ENCODE assay signal across 20 cellular contexts in genomic region chr12:5078423-5078822, GRCh38. TPM values are rescaled to one million over a fixed set of nuclear protein-coding genes. Genes with fewer than 3 reads are reported as not detected.
A peak's percentile ranks its signal among the peaks of the same experiment; 100 is the strongest.
DNase-seq lines count a peak whose midpoint lies in the region; ATAC-seq, FAIRE-seq and TF ChIP-seq lines count a peak whose summit lies in the region.
"Had no signal": no experiment of that assay in that cellular context is flagged by ENCODE, and none has a peak within 500 bp of the region (broad histone marks: within the 10 kb centered on the region; RNA-seq: fewer than 3 reads in every experiment).

No MANE protein-coding gene starts in this region.

- POLR2A ChIA-PET in HepG2 (lab: Yijun Ruan, JAX), result no interaction called here

- no peak for TF ChIP-seq CTCF in astrocyte (IDR thresholded peaks at IDR 0.05; ENCODE audit: insufficient read depth, low read depth, low read length)
- TF ChIP-seq CTCF in HepG2 (CRISPR knock-in tag; IDR thresholded peaks at IDR 0.05), result no peak

- TF ChIP-seq RAD21 in HepG2 (CRISPR knock-in tag; IDR thresholded peaks at IDR 0.05), result no peak

- H3K36me3 Mint-ChIP-seq in astrocyte (ENCODE audit: low read depth, unreplicated experiment), result no peaks in the 10 kb centered on the region
- H3K36me3 Mint-ChIP-seq: activated naive CD4-positive, alpha-beta T cell treated with anti-CD3 and anti-CD28 coated beads, Interleukin-2, amount 50 U/mL, for 72 hours had no signal

- no peak overlapping the region for H2AFZ ChIP-seq in astrocyte (ENCODE audit: low read depth, low read length)
- H2AFZ ChIP-seq in HepG2 (ENCODE audit: low read length), result no peak overlapping the region

- TF ChIP-seq EP300 in HepG2 (IDR thresholded peaks at IDR 0.05; ENCODE audit: low read depth in 2 of 2, low read length in 2 of 2) (no peak), HepG2 (CRISPR knock-in tag; IDR thresholded peaks at IDR 0.05; ENCODE audit: borderline replicate concordance) (no peak)

- peaks cover 40% of the 10 kb centered on the region for H3K27me3 Mint-ChIP-seq in astrocyte (ENCODE audit: low read depth, unreplicated experiment)

- 4 to 8% methylated on average over 4 of the region's 4 CpGs for WGBS in aorta, 2 donors
- WGBS in HepG2 (ENCODE audit: low lambda C conversion rate), result 0% methylated on average over 3 of the region's 4 CpGs

- H4K20me1 ChIP-seq in astrocyte (ENCODE audit: insufficient read depth, low read length) (no peaks in the 10 kb centered on the region), HepG2 (ENCODE audit: insufficient read depth, low read length) (no peaks in the 10 kb centered on the region)

- H3K4me2 ChIP-seq in astrocyte (ENCODE audit: low read length) (no peak overlapping the region), HepG2 (ENCODE audit: low read depth, low read length) (no peak overlapping the region)
- H3K4me2 ChIP-seq: A549 had no signal

- H3K27ac Mint-ChIP-seq in astrocyte (ENCODE audit: unreplicated experiment), result no peak overlapping the region

- H3K79me2 ChIP-seq in astrocyte (ENCODE audit: insufficient read depth, low read length) (no peaks in the 10 kb centered on the region), HepG2 (ENCODE audit: insufficient read depth, low read length) (no peaks in the 10 kb centered on the region)

- H3K36me3 ChIP-seq in astrocyte (ENCODE audit: insufficient read depth, low read length) (no peaks in the 10 kb centered on the region), aorta (ENCODE audit: control insufficient read depth in 1 of 2, insufficient read depth in 2 of 2, low read length in 1 of 2) (no peaks in the 10 kb centered on the region), HepG2 (replicated peaks in 1 of 2; ENCODE audit: control insufficient read depth in 1 of 2, insufficient read depth in 2 of 2, low read length in 2 of 2) (no peaks in the 10 kb centered on the region)

- H3K9me3 ChIP-seq in astrocyte (ENCODE audit: insufficient read depth, low read depth, low read length) (no peaks in the 10 kb centered on the region), aorta (ENCODE audit: control insufficient read depth, low read length) (no peaks in the 10 kb centered on the region), HepG2 (ENCODE audit: low read length) (no peaks in the 10 kb centered on the region)
- H3K9me3 ChIP-seq: A549 had no signal

- H3K4me3 Mint-ChIP-seq in astrocyte (ENCODE audit: unreplicated experiment), result no peak overlapping the region

- H3K4me3 ChIP-seq in astrocyte (ENCODE audit: insufficient read depth, low read depth, low read length) (no peak overlapping the region), aorta (ENCODE audit: low read length in 2 of 2) (no peak overlapping the region), HepG2 (replicated peaks in 1 of 3; ENCODE audit: insufficient read depth in 1 of 3, low read depth in 2 of 3, low read length in 3 of 3) (no peak overlapping the region)
- H3K4me3 ChIP-seq: A549 had no signal

- no peak overlapping the region for H3K27ac ChIP-seq in astrocyte (ENCODE audit: low read depth, low read length)
- peak overlapping the region in 1 of 2 donors; percentile 99 for H3K27ac ChIP-seq in aorta (ENCODE audit: low read depth in 1 of 2, low read length in 2 of 2)
- no peak overlapping the region for H3K27ac ChIP-seq in HepG2 (ENCODE audit: extremely low read length, insufficient read depth, low read length)
- H3K27ac ChIP-seq: A549 had no signal

- H3K4me1 ChIP-seq in astrocyte (ENCODE audit: insufficient read depth, low read length), result peaks cover 5% of the 10 kb centered on the region
- peaks cover 2 to 15% of the 10 kb centered on the region in 2 donors for H3K4me1 ChIP-seq in aorta (ENCODE audit: control insufficient read depth in 1 of 2, insufficient read depth in 2 of 2, low read length in 2 of 2)
- H3K4me1 ChIP-seq in HepG2 (ENCODE audit: insufficient read depth, low read length), result no peaks in the 10 kb centered on the region
- H3K4me1 ChIP-seq: A549 had no signal

- no peaks in the 10 kb centered on the region for H3K9me3 Mint-ChIP-seq in astrocyte (ENCODE audit: unreplicated experiment)
- H3K9me3 Mint-ChIP-seq: activated naive CD4-positive, alpha-beta T cell treated with anti-CD3 and anti-CD28 coated beads, Interleukin-2, amount 50 U/mL, for 72 hours had no signal

- intact Hi-C loops in aorta (cut with DNase I), result loop anchor here in 1 of 2 donors (2.0 kb wide), 1 partner anchor 20 kb away; no protein-coding TSS in a partner anchor
- intact Hi-C loops in HepG2 (cut with micrococcal nuclease; ENCODE audit: unreplicated experiment), result no loop called here

- FAIRE-seq in astrocyte (lab: Jason Lieb, UNC), result no peak
- FAIRE-seq in HepG2 (lab: Jason Lieb, UNC), result no peak
- FAIRE-seq: A549, GM18507, HTR-8/SVneo had no signal

- H3K9ac ChIP-seq in astrocyte (ENCODE audit: low read length) (no peak overlapping the region), HepG2 (ENCODE audit: insufficient read depth, low read depth, low read length) (no peak overlapping the region)

- in situ Hi-C loops in HepG2 (cut with HindIII; ENCODE audit: extremely low pct_ligation_motif_present, low pct_unique_long_range_greater_than_20kb), result no loop called here

- H3K27me3 ChIP-seq in astrocyte (ENCODE audit: insufficient read depth, low read length), result peaks cover 4% of the 10 kb centered on the region
- H3K27me3 ChIP-seq in aorta (ENCODE audit: control insufficient read depth in 1 of 2, insufficient read depth in 2 of 2, low read length in 1 of 2), result no peaks in the 10 kb centered on the region
- H3K27me3 ChIP-seq in HepG2 (ENCODE audit: control insufficient read depth in 1 of 2, insufficient read depth in 2 of 2, low read length in 2 of 2), result peaks cover 2 to 20% of the 10 kb centered on the region in 2 experiments; a peak in 3 of 5 replicates

- DNase-seq in NCI-H748 (lab: John Stamatoyannopoulos, UW; ENCODE audit: unreplicated experiment), result peak; percentile 4
- no peak for DNase-seq in NCI-H748 treated with DMSO at 0.1 percent for 48 hours (lab: John Stamatoyannopoulos, UW)
- peak; percentile 20 for DNase-seq in astrocyte (ENCODE audit: low read depth)
- DNase-seq in iPS-NIHi11 (ENCODE audit: low spot score), result peak; percentile 27
- peak; percentile 92 to 93 for DNase-seq in aorta
- DNase-seq in HepG2 (ENCODE audit: low spot score), result no peak
- DNase-seq: activated CD4-positive, CD25-positive, alpha-beta regulatory T cell treated with anti-CD3 and anti-CD28 coated beads, Interleukin-2, amount 50 U/mL, for 72 hours; cerebellar nuclear complex; left colon; NCI-H524 treated with DMSO at 0.1 percent for 48 hours; T-helper 2 cell had no signal

- no peak for TF ChIP-seq POLR2A in HepG2 (IDR thresholded peaks at IDR 0.05; ENCODE audit: insufficient read depth in 1 of 2, low read depth in 2 of 2, low read length in 2 of 2)

- H3K4me1 Mint-ChIP-seq in astrocyte (ENCODE audit: low read depth, unreplicated experiment), result peaks cover 22% of the 10 kb centered on the region

- ATAC-seq in aorta (ENCODE audit: low FRiP score) (peak; percentile 85), HepG2 (no peak), HG02981 (IDR thresholded peaks at IDR 0.05; ENCODE audit: unreplicated experiment) (no peak), HG02870 (IDR thresholded peaks at IDR 0.05; ENCODE audit: unreplicated experiment) (no peak)
- ATAC-seq: A549; activated naive CD4-positive, alpha-beta T cell treated with anti-CD3 and anti-CD28 coated beads, Interleukin-2, amount 50 U/mL, for 72 hours; left colon; Panc1 had no signal

- CTCF ChIA-PET in HepG2 (lab: Yijun Ruan, JAX; ENCODE audit: low intra/inter-chr PET ratio, low total read pairs), result no interaction called here

- no TSS peak for BruUV-seq in HepG2 (replicated peaks; lab: Mats Ljungman, UMichigan)

TF ChIP-seq in HepG2, 621 proteins besides CTCF, POLR2A, EP300 and RAD21:
- no peak for TF ChIP-seq ARNT2 (CRISPR knock-in tag; IDR thresholded peaks at IDR 0.05; ENCODE audit: low read depth)
- TF ChIP-seq ZNF260 (CRISPR knock-in tag; IDR thresholded peaks at IDR 0.05; ENCODE audit: borderline replicate concordance, low read depth), result no peak
- TF ChIP-seq MAFF (IDR thresholded peaks at IDR 0.05; ENCODE audit: low read depth, low read length), result no peak
- TF ChIP-seq ZNF569 (CRISPR knock-in tag; IDR thresholded peaks at IDR 0.05; ENCODE audit: borderline replicate concordance), result no peak

RNA-seq across cellular contexts. Expression of gene KCNA5, which starts 34.7 kb away (rescaled TPM):
- 0.10 TPM in 1 of 2 replicates, not detected in the other for total RNA-seq in astrocyte
- total RNA-seq in aorta, result 10 to 100 TPM; 84.7 to 84.9 TPM
- polyA plus RNA-seq in aorta, result 10 to 100 TPM in 1 of 2 donors, 1 to 10 TPM in 1; 2.4 to 13.4 TPM
- total RNA-seq in HepG2 (2016; rRNA removed; fragmentation: Illumina TruSeq; extraction: Trizol), result not detected in 2 replicates
- total RNA-seq in HepG2 (2016; cell fraction: cytosol; rRNA removed; fragmentation: Illumina TruSeq; extraction: Trizol; ENCODE audit: low read depth), result not detected in 2 replicates
- total RNA-seq in HepG2 (2016; cell fraction: insoluble cytoplasmic fraction; rRNA removed; fragmentation: Illumina TruSeq; extraction: Trizol), result not detected in 2 replicates
- not detected in 2 replicates for total RNA-seq in HepG2 (2016; cell fraction: membrane; rRNA removed; fragmentation: Illumina TruSeq; extraction: Trizol)
- not detected in 2 replicates for total RNA-seq in HepG2 (2016; cell fraction: nucleus; rRNA removed; fragmentation: Illumina TruSeq; extraction: Trizol)
- polyA plus RNA-seq in HepG2 (2011; rRNA removed), result not detected in 2 replicates
- polyA plus RNA-seq in HepG2 (2011; cell fraction: cytosol; rRNA removed), result not detected in 2 replicates
- polyA plus RNA-seq in HepG2 (2011; cell fraction: nucleus; rRNA removed), result not detected in 2 replicates
- not detected in 2 replicates for polyA plus RNA-seq in HepG2 (2012)
- not detected in 2 replicates for polyA plus RNA-seq in HepG2 (2016; cell fraction: cytosol; fragmentation: Illumina TruSeq; extraction: Trizol; ENCODE audit: low read depth)
- not detected in 2 replicates for polyA plus RNA-seq in HepG2 (2016; cell fraction: insoluble cytoplasmic fraction; fragmentation: Illumina TruSeq; extraction: Trizol; ENCODE audit: low read depth)
- polyA plus RNA-seq in HepG2 (2016; cell fraction: membrane; fragmentation: Illumina TruSeq; extraction: Trizol; ENCODE audit: low read depth), result not detected in 2 replicates
- polyA plus RNA-seq in HepG2 (2016; cell fraction: nucleus; fragmentation: Illumina TruSeq; extraction: Trizol; ENCODE audit: insufficient read depth, low read depth), result not detected in 2 replicates
- not detected in 2 replicates for polyA minus RNA-seq in HepG2 (2011; rRNA and poly(A)+ RNA removed; ENCODE audit: low replicate concordance)
- not detected in 2 replicates for polyA minus RNA-seq in HepG2 (2011; cell fraction: cytosol; rRNA and poly(A)+ RNA removed)
- not detected in 2 replicates for polyA minus RNA-seq in HepG2 (2011; cell fraction: nucleus; rRNA and poly(A)+ RNA removed)
- total RNA-seq: activated naive CD4-positive, alpha-beta T cell treated with anti-CD3 and anti-CD28 coated beads, Interleukin-2, amount 50 U/mL, for 72 hours; glomerular endothelial cell; pulmonary artery endothelial cell had no signal
- polyA plus RNA-seq: A549 had no signal

Comparison
In these comparisons a context has a peak if more than half of its experiments do, and no peak if none do; other contexts are left out.
1. DNase-seq: peak in NCI-H748 (single experiment), astrocyte (single experiment), iPS-NIHi11 (single experiment) and aorta (2 of 2); none in NCI-H748 treated with DMSO at 0.1 percent for 48 hours (single experiment) and HepG2 (single experiment).
2. RNA of gene KCNA5, which starts 34.7 kb away (total RNA-seq): 84.7 to 84.9 TPM in aorta; 0.10 TPM in astrocyte and not detected in HepG2; every median in the first group is over 10 times any median in the second.